In genomic region chr1:25747046-25747705, GRCh38 we compare ENCODE assay signal across 10 cellular contexts.
"Had no signal": no experiment of that assay in that cellular context is flagged by ENCODE, and none has a peak within 500 bp of the region (broad histone marks: within the 10 kb centered on the region; RNA-seq: fewer than 3 reads in every experiment).

No MANE protein-coding gene starts in this region.

- H3K9me3 ChIP-seq: ascending aorta, gastroesophageal sphincter, left ventricle myocardium inferior, thoracic aorta had no signal

- H3K4me3 ChIP-seq: ascending aorta, gastroesophageal sphincter, left ventricle myocardium inferior, thoracic aorta had no signal

- DNase-seq: activated CD4-positive, CD25-positive, alpha-beta regulatory T cell treated with anti-CD3 and anti-CD28 coated beads, Interleukin-2, amount 50 U/mL, for 72 hours; activated naive CD4-positive, alpha-beta T cell treated with Interleukin-2 at 50 U/mL for 16 hours; left ventricle myocardium inferior; nucleus accumbens; T-helper 9 cell had no signal

- H3K36me3 ChIP-seq: ascending aorta, thoracic aorta had no signal

- H3K27me3 ChIP-seq: ascending aorta, gastroesophageal sphincter had no signal

- H3K4me3 Mint-ChIP-seq: natural killer cell treated with Interleukin-12 subunit alpha and Interleukin-12 subunit beta and Interleukin-15 and Interleukin-18, amount 100 ng/mL, for 72 hours; stimulated activated effector memory CD8-positive, alpha-beta T cell treated with anti-CD3 and anti-CD28 coated beads, Interleukin-12 subunit alpha, Interleukin-12 subunit beta, amount 100 ng/mL, for 72 hours had no signal

- H3K9me3 Mint-ChIP-seq: natural killer cell treated with Interleukin-12 subunit alpha and Interleukin-12 subunit beta and Interleukin-15 and Interleukin-18, amount 100 ng/mL, for 72 hours; stimulated activated effector memory CD8-positive, alpha-beta T cell treated with anti-CD3 and anti-CD28 coated beads, Interleukin-12 subunit alpha, Interleukin-12 subunit beta, amount 100 ng/mL, for 72 hours had no signal

- ATAC-seq: gastroesophageal sphincter; natural killer cell treated with Interleukin-12 subunit alpha and Interleukin-12 subunit beta and Interleukin-15 and Interleukin-18, amount 100 ng/mL, for 72 hours; stimulated activated effector memory CD8-positive, alpha-beta T cell treated with anti-CD3 and anti-CD28 coated beads, Interleukin-12 subunit alpha, Interleukin-12 subunit beta, amount 100 ng/mL, for 72 hours had no signal

- H3K27ac ChIP-seq: ascending aorta, gastroesophageal sphincter, left ventricle myocardium inferior, thoracic aorta had no signal

- H3K36me3 Mint-ChIP-seq: natural killer cell treated with Interleukin-12 subunit alpha and Interleukin-12 subunit beta and Interleukin-15 and Interleukin-18, amount 100 ng/mL, for 72 hours; stimulated activated effector memory CD8-positive, alpha-beta T cell treated with anti-CD3 and anti-CD28 coated beads, Interleukin-12 subunit alpha, Interleukin-12 subunit beta, amount 100 ng/mL, for 72 hours had no signal

- H3K27ac Mint-ChIP-seq: natural killer cell treated with Interleukin-12 subunit alpha and Interleukin-12 subunit beta and Interleukin-15 and Interleukin-18, amount 100 ng/mL, for 72 hours; stimulated activated effector memory CD8-positive, alpha-beta T cell treated with anti-CD3 and anti-CD28 coated beads, Interleukin-12 subunit alpha, Interleukin-12 subunit beta, amount 100 ng/mL, for 72 hours had no signal
